36 cellular contexts compared by ENCODE assay signal in genomic region chr7:122072272-122072671, GRCh38.
DNase-seq lines count a peak whose midpoint lies in the region; ATAC-seq, FAIRE-seq and TF ChIP-seq lines count a peak whose summit lies in the region.
"Had no signal": no experiment of that assay in that cellular context is flagged by ENCODE, and none has a peak within 500 bp of the region (broad histone marks: within the 10 kb centered on the region; RNA-seq: fewer than 3 reads in every experiment).

No MANE protein-coding gene starts in this region.

- TF ChIP-seq CTCF in right atrium auricular region (IDR thresholded peaks at IDR 0.05) (no peak), GM23338 (conservative IDR thresholded peaks at IDR 0.05; ENCODE audit: low read depth in 2 of 2) (no peak), WTC11 (IDR thresholded peaks at IDR 0.05) (no peak), H1 (IDR thresholded peaks at IDR 0.05; ENCODE audit: control extremely low read depth in 1 of 3, insufficient read depth in 1 of 3, low read depth in 1 of 3, low read length in 3 of 3) (no peak), natural killer cell (IDR thresholded peaks at IDR 0.05) (no peak), CD14-positive monocyte (IDR thresholded peaks at IDR 0.05) (no peak)

- no peak overlapping the region for H2BK20ac ChIP-seq in H1 (ENCODE audit: low read length)

- no peak overlapping the region for H3K23ac ChIP-seq in H1 (ENCODE audit: insufficient read length)

- H3K4me3 Mint-ChIP-seq in GM23338: no peak overlapping the region
- H3K4me3 Mint-ChIP-seq in WTC11: no peak overlapping the region
- H3K4me3 Mint-ChIP-seq in natural killer cell: no peak overlapping the region
- no peak overlapping the region for H3K4me3 Mint-ChIP-seq in CD14-positive monocyte
- H3K4me3 Mint-ChIP-seq: B cell; CD4-positive, alpha-beta memory T cell; CD4-positive, alpha-beta T cell; CD4-positive, CD25-positive, alpha-beta regulatory T cell; CD8-positive, alpha-beta memory T cell; CD8-positive, alpha-beta T cell had no signal

- no peak overlapping the region for H3K4me3 ChIP-seq in right atrium auricular region
- no peak overlapping the region for H3K4me3 ChIP-seq in GM23338
- no peak overlapping the region for H3K4me3 ChIP-seq in H1 (ENCODE audit: extremely low read depth in 1 of 4, insufficient read depth in 2 of 4, low read depth in 3 of 4, low read length in 4 of 4)
- H3K4me3 ChIP-seq: A549; BLaER1; BLaER1 treated with 17β-estradiol and CSF1 and Interleukin-3, amounts not matched to agents 10 nM and 100 nM had no signal

- CTCF ChIA-PET in WTC11 (lab: Charles Lee): no interaction called here
- CTCF ChIA-PET in H1 (lab: Charles Lee; ENCODE audit: partially characterized antibody): no interaction called here

- intact Hi-C loops in Right ventricle myocardium inferior (cut with DNase I): no loop called here
- intact Hi-C loops in natural killer cell (cut with micrococcal nuclease): no loop called here
- intact Hi-C loops in CD14-positive monocyte (cut with micrococcal nuclease): no loop called here

- H4K8ac ChIP-seq in H1 (ENCODE audit: extremely low read depth, insufficient read depth, low read length): no peak overlapping the region

- no peak overlapping the region for H2BK5ac ChIP-seq in H1 (ENCODE audit: low read depth, low read length)

- ATAC-seq in Right ventricle myocardium inferior (no peak), GM23338 (peak; percentile 12), WTC11 (peak; percentile 5; the same call in 1 of the 2 replicates), GM21528 (IDR thresholded peaks at IDR 0.05; ENCODE audit: low FRiP score, unreplicated experiment) (no peak), natural killer cell (no peak)
- ATAC-seq: A549; CD8-positive, alpha-beta T cell had no signal

- TF ChIP-seq POLR2A in H1 (IDR thresholded peaks at IDR 0.05; ENCODE audit: control extremely low read depth in 1 of 2, low read depth in 2 of 2, low read length in 2 of 2): peak in 1 of 2 experiments; percentile 27; a peak in 1 of 3 replicates

- peaks cover 39% of the 10 kb centered on the region for H3K36me3 Mint-ChIP-seq in GM23338 (ENCODE audit: low read depth)
- peaks cover 29% of the 10 kb centered on the region for H3K36me3 Mint-ChIP-seq in WTC11
- no peaks in the 10 kb centered on the region for H3K36me3 Mint-ChIP-seq in natural killer cell
- no peaks in the 10 kb centered on the region for H3K36me3 Mint-ChIP-seq in CD14-positive monocyte
- H3K36me3 Mint-ChIP-seq: CD8-positive, alpha-beta T cell had no signal

- no peaks in the 10 kb centered on the region for H3K9me2 ChIP-seq in GM23338 (ENCODE audit: insufficient read depth)

- no peaks in the 10 kb centered on the region for H3K79me2 ChIP-seq in GM23338 (replicated peaks; ENCODE audit: insufficient read depth)
- no peaks in the 10 kb centered on the region for H3K79me2 ChIP-seq in H1 (ENCODE audit: control insufficient read depth in 1 of 2, insufficient read depth in 2 of 2, low read length in 2 of 2)

- H3K9me3 Mint-ChIP-seq in GM23338 (peaks cover 3% of the 10 kb centered on the region; the same call in 1 of the 3 replicates), WTC11 (0 out of 2 replicates have a peak, but pooled peaks cover 7% of the 10 kb centered on the region), natural killer cell (peaks cover 2 to 4% of the 10 kb centered on the region in 2 donors), CD14-positive monocyte (peaks cover 0 to 7% (median 2%) of the 10 kb centered on the region in 7 donors)
- H3K9me3 Mint-ChIP-seq: CD4-positive, alpha-beta T cell had no signal

- H3K27me3 Mint-ChIP-seq in GM23338 (ENCODE audit: insufficient read depth, low read depth, poor library complexity): peaks cover 22% of the 10 kb centered on the region
- no peaks in the 10 kb centered on the region for H3K27me3 Mint-ChIP-seq in WTC11 (ENCODE audit: low read depth)
- H3K27me3 Mint-ChIP-seq in natural killer cell (ENCODE audit: low read depth in 2 of 2): no peaks in the 10 kb centered on the region
- H3K27me3 Mint-ChIP-seq in CD14-positive monocyte (ENCODE audit: low read depth in 3 of 3): peaks cover 0 to 1% (median 0%) of the 10 kb centered on the region in 3 donors
- H3K27me3 Mint-ChIP-seq: B cell; CD4-positive, alpha-beta memory T cell; CD4-positive, alpha-beta T cell; CD4-positive, CD25-positive, alpha-beta regulatory T cell had no signal

- no peak overlapping the region for H2AK5ac ChIP-seq in H1 (ENCODE audit: low read depth, low read length)

- no peak overlapping the region for H2BK15ac ChIP-seq in H1 (ENCODE audit: low read length)

- peaks cover 19% of the 10 kb centered on the region for H3K4me1 Mint-ChIP-seq in GM23338
- peaks cover 12% of the 10 kb centered on the region for H3K4me1 Mint-ChIP-seq in WTC11
- no peaks in the 10 kb centered on the region for H3K4me1 Mint-ChIP-seq in natural killer cell
- H3K4me1 Mint-ChIP-seq in CD14-positive monocyte: no peaks in the 10 kb centered on the region
- H3K4me1 Mint-ChIP-seq: B cell; CD4-positive, alpha-beta memory T cell; CD4-positive, CD25-positive, alpha-beta regulatory T cell; CD8-positive, alpha-beta memory T cell had no signal

- DNase-seq in Right ventricle myocardium inferior (ENCODE audit: missing footprints): peak; percentile 33
- DNase-seq in right atrium auricular region (ENCODE audit: low spot score): no peak
- DNase-seq in GM23338 (ENCODE audit: low spot score): no peak
- DNase-seq in WTC11 (ENCODE audit: low spot score): no peak
- no peak for DNase-seq in H1 (ENCODE audit: low read depth in 1 of 2, low spot score in 2 of 2)
- DNase-seq in natural killer cell: no peak
- no peak for DNase-seq in CD14-positive monocyte (ENCODE audit: low spot score)
- DNase-seq: 8988T; ACHN; AML-193; BE2C; C1 segment of cervical spinal cord; Caco-2; Calu3; CD4-positive, alpha-beta memory T cell; CD4-positive, alpha-beta T cell; CD4-positive, CD25-positive, alpha-beta regulatory T cell; CD8-positive, alpha-beta memory T cell; CD8-positive, alpha-beta T cell; COR-L47; DMS 273 treated with DMSO at 0.1 percent for 48 hours; DMS153; DMS53; DMS79; DMS79 treated with DMSO at 0.1 percent for 48 hours; DND-41; EL had no signal

- 98% methylated on average over 2 of the region's 2 CpGs; no CpG with 5 or more reads in 1 of the 2 experiments for WGBS in H1 (ENCODE audit: extremely low coverage in 1 of 2, insufficient coverage in 1 of 2, insufficient read length in 1 of 2, insufficient replicate concordance in 2 of 2, low coverage in 1 of 2, low lambda C conversion rate in 2 of 2, missing lambda C conversion rate in 1 of 2), 2 experiments

- no peak overlapping the region for H3K27ac Mint-ChIP-seq in GM23338
- no peak overlapping the region for H3K27ac Mint-ChIP-seq in WTC11
- H3K27ac Mint-ChIP-seq in natural killer cell: no peak overlapping the region
- H3K27ac Mint-ChIP-seq in CD14-positive monocyte: no peak overlapping the region
- H3K27ac Mint-ChIP-seq: B cell; CD4-positive, alpha-beta memory T cell; CD4-positive, alpha-beta T cell; CD4-positive, CD25-positive, alpha-beta regulatory T cell; CD8-positive, alpha-beta memory T cell; CD8-positive, alpha-beta T cell had no signal

- H2AFZ ChIP-seq in GM23338 (no peak overlapping the region), H1 (ENCODE audit: low read length) (no peak overlapping the region)

- peaks cover 15% of the 10 kb centered on the region; the same call in 1 of the 2 replicates for H3F3A ChIP-seq in GM23338 (replicated peaks; ENCODE audit: low read depth)

- no peak overlapping the region for H3K56ac ChIP-seq in H1 (replicated peaks; ENCODE audit: insufficient read length, low read depth, low read length)

- no peak overlapping the region for H2BK12ac ChIP-seq in H1 (ENCODE audit: low read depth, low read length)

- H2BK120ac ChIP-seq in H1 (replicated peaks; ENCODE audit: low read depth, low read length): no peak overlapping the region

- H3K9ac ChIP-seq in H1 (replicated peaks in 1 of 4; ENCODE audit: extremely low read depth in 1 of 4, low read depth in 3 of 4, low read length in 3 of 4): no peak overlapping the region
- H3K9ac ChIP-seq: BLaER1; BLaER1 treated with 17β-estradiol and CSF1 and Interleukin-3, amounts not matched to agents 10 nM and 100 nM had no signal

- TF ChIP-seq RAD21 in H1 (IDR thresholded peaks at IDR 0.05 in 1 of 2, conservative IDR thresholded peaks at IDR 0.05 in 1 of 2; ENCODE audit: low read depth in 2 of 2, low read length in 2 of 2): no peak

- H3K4me2 ChIP-seq in GM23338 (no peak overlapping the region), H1 (ENCODE audit: insufficient read depth in 1 of 2, low read depth in 2 of 2, low read length in 2 of 2) (no peak overlapping the region)
- H3K4me2 ChIP-seq: A549; BLaER1; BLaER1 treated with 17β-estradiol and CSF1 and Interleukin-3, amounts not matched to agents 10 nM and 100 nM had no signal

- H3K9me3 ChIP-seq in right atrium auricular region (no peaks in the 10 kb centered on the region), H1 (ENCODE audit: insufficient read depth in 2 of 2, low read depth in 1 of 2, low read length in 1 of 2) (no peaks in the 10 kb centered on the region)
- H3K9me3 ChIP-seq: A549, BE2C, Caco-2 had no signal

- H3K27me3 ChIP-seq in right atrium auricular region (no peaks in the 10 kb centered on the region), GM23338 (ENCODE audit: insufficient read depth) (no peaks in the 10 kb centered on the region), H1 (replicated peaks in 1 of 4; ENCODE audit: control insufficient read depth in 3 of 4, extremely low read depth in 1 of 4, insufficient read depth in 3 of 4, low read length in 3 of 4) (no peaks in the 10 kb centered on the region)
- H3K27me3 ChIP-seq: BE2C; BLaER1; BLaER1 treated with 17β-estradiol and CSF1 and Interleukin-3, amounts not matched to agents 10 nM and 100 nM had no signal

- no peaks in the 10 kb centered on the region for H3K23me2 ChIP-seq in H1 (ENCODE audit: low read depth, low read length)

- POLR2A ChIA-PET in WTC11 (lab: Charles Lee) (no interaction called here), H1 (lab: Charles Lee; ENCODE audit: partially characterized antibody) (interaction anchor here (0.6 to 1.5 kb wide), 5 partner anchors 9 to 35 kb away, joined by 3 to 7 read pairs (median 5); no protein-coding TSS in a partner anchor)

- TF ChIP-seq EP300 in H1 (IDR thresholded peaks at IDR 0.05; ENCODE audit: borderline replicate concordance in 1 of 2, low read depth in 2 of 2, low read length in 2 of 2): no peak

- H3K27ac ChIP-seq in right atrium auricular region (no peak overlapping the region), GM23338 (ENCODE audit: low read depth) (no peak overlapping the region), H1 (ENCODE audit: low read depth, low read length) (no peak overlapping the region)
- H3K27ac ChIP-seq: 22Rv1; A549; BLaER1; BLaER1 treated with 17β-estradiol and CSF1 and Interleukin-3, amounts not matched to agents 10 nM and 100 nM; C4-2B had no signal

- H4K91ac ChIP-seq in H1 (replicated peaks; ENCODE audit: insufficient read length, low read length): no peak overlapping the region

- H4K20me1 ChIP-seq in GM23338 (replicated peaks; ENCODE audit: insufficient read depth) (peaks cover 9% of the 10 kb centered on the region; the same call in 1 of the 2 replicates), H1 (replicated peaks in 1 of 2; ENCODE audit: control insufficient read depth in 1 of 2, insufficient read depth in 2 of 2, low read length in 2 of 2) (no peaks in the 10 kb centered on the region)
- H4K20me1 ChIP-seq: BLaER1; BLaER1 treated with 17β-estradiol and CSF1 and Interleukin-3, amounts not matched to agents 10 nM and 100 nM had no signal

- no peak for FAIRE-seq in H1 (lab: Jason Lieb, UNC)
- FAIRE-seq: A204.1, A549, D721Med had no signal

- no peak overlapping the region for H4K5ac ChIP-seq in H1 (ENCODE audit: insufficient read length, low read depth, low read length)

- no peak overlapping the region for H3K4ac ChIP-seq in H1 (replicated peaks; ENCODE audit: insufficient read length, low read depth, low read length)

- no peak overlapping the region for H3K14ac ChIP-seq in H1 (ENCODE audit: insufficient read length)

- H3K4me1 ChIP-seq in right atrium auricular region: no peaks in the 10 kb centered on the region
- peaks cover 12% of the 10 kb centered on the region for H3K4me1 ChIP-seq in GM23338 (ENCODE audit: insufficient read depth)
- no peaks in the 10 kb centered on the region; a peak in 1 of 7 replicates for H3K4me1 ChIP-seq in H1 (replicated peaks in 1 of 4; ENCODE audit: control insufficient read depth in 3 of 4, insufficient read depth in 4 of 4, low read length in 3 of 4)
- H3K4me1 ChIP-seq: A549, BE2C, Caco-2 had no signal

- no peak overlapping the region for H3K18ac ChIP-seq in H1 (ENCODE audit: extremely low read depth, low read length)

- no peaks in the 10 kb centered on the region for H3K79me1 ChIP-seq in H1 (ENCODE audit: low read depth, low read length)

- peaks cover 12% of the 10 kb centered on the region for H3K36me3 ChIP-seq in right atrium auricular region
- H3K36me3 ChIP-seq in GM23338 (ENCODE audit: insufficient read depth): peaks cover 25% of the 10 kb centered on the region; the same call in 1 of the 2 replicates
- H3K36me3 ChIP-seq in H1 (ENCODE audit: control insufficient read depth in 2 of 4, insufficient read depth in 4 of 4, low read length in 3 of 4): peaks cover 5 to 35% (median 17%) of the 10 kb centered on the region in 4 experiments; a peak in 6 of 8 replicates
- H3K36me3 ChIP-seq: BE2C had no signal

Comparison
In these comparisons a context has a peak if more than half of its experiments do, and no peak if none do; other contexts are left out.
1. ATAC-seq: peak in GM23338 (single experiment) and WTC11 (single experiment); none in Right ventricle myocardium inferior (single experiment), GM21528 (single experiment) and natural killer cell (0 of 3).